24 cellular contexts compared by ENCODE assay signal in genomic region chr9:112063151-112063550, GRCh38.
A peak's percentile ranks its signal among the peaks of the same experiment; 100 is the strongest.
DNase-seq lines count a peak whose midpoint lies in the region; ATAC-seq and TF ChIP-seq lines count a peak whose summit lies in the region.
"Had no signal": no experiment of that assay in that cellular context is flagged by ENCODE, and none has a peak within 500 bp of the region (broad histone marks: within the 10 kb centered on the region; RNA-seq: fewer than 3 reads in every experiment).

No MANE protein-coding gene starts in this region.

- no peak for TF ChIP-seq CTCF in HFFc6 (IDR thresholded peaks at IDR 0.05)
- no peak for TF ChIP-seq CTCF in GM10266 (IDR thresholded peaks at IDR 0.05; ENCODE audit: control insufficient read depth, insufficient read depth, low read depth, missing control alignments)

- H3K36me3 Mint-ChIP-seq in HFFc6 (ENCODE audit: low read depth) = peaks cover 22% of the 10 kb centered on the region
- H3K36me3 Mint-ChIP-seq in T-cell = peaks cover 18% of the 10 kb centered on the region
- H3K36me3 Mint-ChIP-seq: activated CD4-positive, alpha-beta memory T cell treated with anti-CD3 and anti-CD28 coated beads for 36 hours; memory B cell had no signal

- H3K27ac Mint-ChIP-seq in HFFc6 = peak overlapping the region; percentile 6; the same call in 1 of the 2 replicates
- H3K27ac Mint-ChIP-seq in T-cell = no peak overlapping the region
- H3K27ac Mint-ChIP-seq: activated CD4-positive, alpha-beta memory T cell treated with anti-CD3 and anti-CD28 coated beads for 36 hours; activated naive CD4-positive, alpha-beta T cell treated with anti-CD3 and anti-CD28 coated beads, Interleukin-2, amount 10 ng/mL, durations not matched to agents 7 days and 5 days; memory B cell; nephron; T-helper 17 cell had no signal

- peak; percentile 15 for DNase-seq in AG20443 (ENCODE audit: low spot score)
- no peak for DNase-seq in HFFc6
- peak; percentile 35 for DNase-seq in epidermal melanocyte (ENCODE audit: insufficient read length, low spot score)
- no peak for DNase-seq in sciatic nerve (ENCODE audit: low spot score)
- DNase-seq in NCI-H345 treated with DMSO at 0.1 percent for 48 hours (lab: John Stamatoyannopoulos, UW; ENCODE audit: unreplicated experiment) = no peak
- no peak for DNase-seq in GM10266 (ENCODE audit: extremely low spot score)
- DNase-seq in T-cell = no peak
- DNase-seq: activated CD4-positive, alpha-beta memory T cell treated with anti-CD3 and anti-CD28 coated beads for 36 hours; activated naive CD4-positive, alpha-beta T cell treated with anti-CD3 and anti-CD28 coated beads, Interleukin-2, amount 10 ng/mL, durations not matched to agents 7 days and 5 days; activated T-cell treated with anti-CD3 and anti-CD28 coated beads, Interleukin-2, amount 50 U/mL, for 4 hours; Caco-2; cerebellar nuclear complex; hippocampal formation; islet precursor cell; NCI-H1105 treated with DMSO at 0.1 percent for 48 hours; NCI-H748 treated with DMSO at 0.1 percent for 48 hours; SJCRH30; small intestine; stimulated activated CD4-positive, alpha-beta T cell treated with anti-CD3 and anti-CD28 coated beads, Interleukin-4, amount 100 ng/mL, for 1 hour; T-helper 17 cell; uterus had no signal

- CTCF ChIA-PET in T-cell (lab: Charles Lee) = no interaction called here

- H3K9me3 Mint-ChIP-seq in HFFc6 (no peaks in the 10 kb centered on the region), T-cell (no peaks in the 10 kb centered on the region)
- H3K9me3 Mint-ChIP-seq: activated CD4-positive, alpha-beta memory T cell treated with anti-CD3 and anti-CD28 coated beads for 36 hours; activated naive CD4-positive, alpha-beta T cell treated with anti-CD3 and anti-CD28 coated beads, Interleukin-2, amount 10 ng/mL, durations not matched to agents 7 days and 5 days; activated T-cell treated with anti-CD3 and anti-CD28 coated beads, Interleukin-2, amount 50 U/mL, for 4 hours; memory B cell; nephron had no signal

- H3K27me3 Mint-ChIP-seq in HFFc6 (ENCODE audit: insufficient read depth) (no peaks in the 10 kb centered on the region; the same call in 1 of the 2 replicates), T-cell (no peaks in the 10 kb centered on the region)
- H3K27me3 Mint-ChIP-seq: activated CD4-positive, alpha-beta memory T cell treated with anti-CD3 and anti-CD28 coated beads for 36 hours; activated naive CD4-positive, alpha-beta T cell treated with anti-CD3 and anti-CD28 coated beads, Interleukin-2, amount 10 ng/mL, durations not matched to agents 7 days and 5 days; memory B cell; T-helper 17 cell had no signal

- H3K4me1 Mint-ChIP-seq in HFFc6 (ENCODE audit: low read depth) (peaks cover 75% of the 10 kb centered on the region), T-cell (peaks cover 12 to 22% (median 15%) of the 10 kb centered on the region in 3 donors)

- H3K4me3 Mint-ChIP-seq in HFFc6 (no peak overlapping the region), T-cell (no peak overlapping the region)
- H3K4me3 Mint-ChIP-seq: activated CD4-positive, alpha-beta memory T cell treated with anti-CD3 and anti-CD28 coated beads for 36 hours; activated naive CD4-positive, alpha-beta T cell treated with anti-CD3 and anti-CD28 coated beads, Interleukin-2, amount 10 ng/mL, durations not matched to agents 7 days and 5 days; activated T-cell treated with anti-CD3 and anti-CD28 coated beads, Interleukin-2, amount 50 U/mL, for 4 hours; memory B cell; nephron; T-helper 17 cell had no signal

- POLR2A ChIA-PET in T-cell (lab: Charles Lee) = no interaction called here

- ATAC-seq in sciatic nerve (peak; percentile 71), HG02610 (IDR thresholded peaks at IDR 0.05; ENCODE audit: unreplicated experiment) (no peak), T-cell (replicated peaks in 1 of 4) (no peak)
- ATAC-seq: activated T-cell treated with anti-CD3 and anti-CD28 coated beads, Interleukin-2, amount 50 U/mL, for 4 hours; T-helper 17 cell had no signal

- intact Hi-C loops in sciatic nerve (cut with DNase I) = no loop called here

Comparison
In these comparisons a context has a peak if more than half of its experiments do, and no peak if none do; other contexts are left out.
1. DNase-seq: peak in AG20443 (single experiment) and epidermal melanocyte (single experiment); none in HFFc6 (single experiment), sciatic nerve (single experiment), NCI-H345 treated with DMSO at 0.1 percent for 48 hours (single experiment), GM10266 (single experiment) and T-cell (0 of 34).